Comparison of ENCODE assay signal across 11 cellular contexts in genomic region chr13:41848435-41849255, GRCh38.
DNase-seq lines count a peak whose midpoint lies in the region; ATAC-seq, FAIRE-seq and TF ChIP-seq lines count a peak whose summit lies in the region.
"Had no signal": no experiment of that assay in that cellular context is flagged by ENCODE, and none has a peak within 500 bp of the region (broad histone marks: within the 10 kb centered on the region; RNA-seq: fewer than 3 reads in every experiment).

No MANE protein-coding gene starts in this region.

- DNase-seq in AG04449 (ENCODE audit: low read depth, low spot score) (peak; percentile 36), cardiac fibroblast (ENCODE audit: low read depth in 2 of 2) (peak; percentile 67 to 69), iris pigment epithelial cell (ENCODE audit: low read depth) (peak; percentile 28), frontal cortex (ENCODE audit: low spot score in 2 of 2) (no peak), esophagus muscularis mucosa (ENCODE audit: extremely low spot score) (no peak), GM19238 (ENCODE audit: insufficient read length, low spot score) (no peak)
- DNase-seq: activated T-cell treated with anti-CD3 and anti-CD28 coated beads, Interleukin-2, amount 50 U/mL, for 1 hour; naive B cell; stimulated activated naive CD4-positive, alpha-beta T cell treated with Interleukin-2 at 50 U/mL for 16 hours had no signal

- no peaks in the 10 kb centered on the region for H3K9me3 ChIP-seq in esophagus muscularis mucosa

- TF ChIP-seq RAD21 in Ishikawa (IDR thresholded peaks at IDR 0.05; ENCODE audit: low read depth) = peak; percentile 24; the same call in 1 of the 2 replicates

- H3K4me3 ChIP-seq in AG04449 (ENCODE audit: low read depth, low read length) = no peak overlapping the region
- H3K4me3 ChIP-seq in cardiac fibroblast (replicated peaks in 1 of 2; ENCODE audit: low read depth in 2 of 2, low read length in 2 of 2) = no peak overlapping the region
- H3K4me3 ChIP-seq in esophagus muscularis mucosa = no peak overlapping the region

- POLR2A ChIA-PET in AG04449 (lab: Yijun Ruan, JAX) = no interaction called here

- FAIRE-seq in frontal cortex (lab: Jason Lieb, UNC) = no peak

- CTCF ChIA-PET in AG04449 (lab: Yijun Ruan, JAX) = no interaction called here

- intact Hi-C loops in esophagus muscularis mucosa (cut with DNase I) = no loop called here

- no peaks in the 10 kb centered on the region for H3K36me3 ChIP-seq in esophagus muscularis mucosa

- H3K4me1 ChIP-seq in esophagus muscularis mucosa = peaks cover 0 to 8% (median 5%) of the 10 kb centered on the region in 4 donors

- no peaks in the 10 kb centered on the region for H3K27me3 ChIP-seq in esophagus muscularis mucosa

- TF ChIP-seq CTCF in AG04449 (IDR thresholded peaks at IDR 0.05; ENCODE audit: insufficient read depth, low read length, missing control alignments) = no peak
- TF ChIP-seq CTCF in cardiac fibroblast (IDR thresholded peaks at IDR 0.05; ENCODE audit: low read depth, low read length) = peak; percentile 34
- TF ChIP-seq CTCF in esophagus muscularis mucosa (IDR thresholded peaks at IDR 0.05) = no peak

- WGBS in esophagus muscularis mucosa = 77% methylated on average over 2 of the region's 2 CpGs

- ATAC-seq in HG02938 (IDR thresholded peaks at IDR 0.05; ENCODE audit: unreplicated experiment) = no peak

- H3K27ac ChIP-seq in esophagus muscularis mucosa (replicated peaks in 1 of 4) = no peak overlapping the region

- TF ChIP-seq POLR2A in esophagus muscularis mucosa (IDR thresholded peaks at IDR 0.05; ENCODE audit: low read depth) = no peak

- TF ChIP-seq EP300 in Ishikawa (IDR thresholded peaks at IDR 0.05; ENCODE audit: borderline replicate concordance) = no peak
- TF ChIP-seq EP300 in esophagus muscularis mucosa (IDR thresholded peaks at IDR 0.05) = no peak

TF ChIP-seq in Ishikawa, 13 proteins besides CTCF, POLR2A, EP300 and RAD21:
- TF ChIP-seq CEBPB (IDR thresholded peaks at IDR 0.05) (no peak), YY1 (IDR thresholded peaks at IDR 0.05; ENCODE audit: low read depth) (no peak), REST (IDR thresholded peaks at IDR 0.05; ENCODE audit: low read depth) (no peak), USF1 (IDR thresholded peaks at IDR 0.05) (no peak), TAF1 (IDR thresholded peaks at IDR 0.05; ENCODE audit: low read depth) (no peak), MAX (IDR thresholded peaks at IDR 0.05) (no peak), CREB1 (IDR thresholded peaks at IDR 0.05; ENCODE audit: low read depth) (no peak), ZBTB7A (IDR thresholded peaks at IDR 0.05; ENCODE audit: low read depth) (no peak), TEAD4 (IDR thresholded peaks at IDR 0.05) (no peak), NFIC (IDR thresholded peaks at IDR 0.05) (no peak), TCF12 (IDR thresholded peaks at IDR 0.05; ENCODE audit: low read depth) (no peak), FOXM1 (IDR thresholded peaks at IDR 0.05; ENCODE audit: borderline replicate concordance, low read depth) (no peak), EGR1 (IDR thresholded peaks at IDR 0.05) (no peak)
TF ChIP-seq in Ishikawa: peak in this region for 0.

Comparison
In these comparisons a context has a peak if more than half of its experiments do, and no peak if none do; other contexts are left out.
1. DNase-seq: peak in AG04449 (single experiment), cardiac fibroblast (2 of 2) and iris pigment epithelial cell (single experiment); none in frontal cortex (0 of 2), esophagus muscularis mucosa (single experiment) and GM19238 (single experiment).